Comparison of ENCODE assay signal across 9 cellular contexts in genomic region chr2:197306024-197306690, GRCh38. TPM values are rescaled to one million over a fixed set of nuclear protein-coding genes. Genes with fewer than 3 reads are reported as not detected.
DNase-seq lines count a peak whose midpoint lies in the region; ATAC-seq and TF ChIP-seq lines count a peak whose summit lies in the region.
"Had no signal": no experiment of that assay in that cellular context is flagged by ENCODE, and none has a peak within 500 bp of the region (broad histone marks: within the 10 kb centered on the region; RNA-seq: fewer than 3 reads in every experiment).

No MANE protein-coding gene starts in this region.

- no peaks in the 10 kb centered on the region for H3K27me3 ChIP-seq in heart right ventricle
- H3K27me3 ChIP-seq in mononuclear cell (ENCODE audit: insufficient read depth, low read length): no peaks in the 10 kb centered on the region
- no peaks in the 10 kb centered on the region for H3K27me3 ChIP-seq in upper lobe of left lung

- H3K27me3 Mint-ChIP-seq in activated CD4-positive, alpha-beta memory T cell treated with anti-CD3 and anti-CD28 coated beads, Interleukin-2, amount 10 ng/mL, durations not matched to agents 7 days and 5 days: no peaks in the 10 kb centered on the region

- peak overlapping the region; percentile 90 for H3K4me3 Mint-ChIP-seq in activated CD4-positive, alpha-beta memory T cell treated with anti-CD3 and anti-CD28 coated beads, Interleukin-2, amount 10 ng/mL, durations not matched to agents 7 days and 5 days

- H3K4me1 ChIP-seq in heart right ventricle (peaks cover 0 to 72% (median 16%) of the 10 kb centered on the region in 9 donors), mononuclear cell (ENCODE audit: insufficient read depth, low read length) (peaks cover 69% of the 10 kb centered on the region), upper lobe of left lung (peaks cover 35 to 61% (median 44%) of the 10 kb centered on the region in 4 donors)

- TF ChIP-seq EP300 in upper lobe of left lung (IDR thresholded peaks at IDR 0.05): no peak

- peak overlapping the region; percentile 95 for H3K27ac Mint-ChIP-seq in activated CD4-positive, alpha-beta memory T cell treated with anti-CD3 and anti-CD28 coated beads, Interleukin-2, amount 10 ng/mL, durations not matched to agents 7 days and 5 days

- H3K36me3 Mint-ChIP-seq in activated CD4-positive, alpha-beta memory T cell treated with anti-CD3 and anti-CD28 coated beads, Interleukin-2, amount 10 ng/mL, durations not matched to agents 7 days and 5 days (ENCODE audit: low read depth): peaks cover 65% of the 10 kb centered on the region

- intact Hi-C loops in heart right ventricle (cut with DNase I): loop anchor here in 3 of 10 donors (2.0 to 10.0 kb wide), 4 partner anchors 61 to 194 kb away; no protein-coding TSS in a partner anchor
- intact Hi-C loops in left ventricle myocardium superior (cut with micrococcal nuclease): loop anchor here (5.0 kb wide), 1 partner anchor 114 kb away; no protein-coding TSS in a partner anchor

- POLR2A ChIA-PET in activated CD4-positive, alpha-beta memory T cell treated with anti-CD3 and anti-CD28 coated beads, Interleukin-2, amount 10 ng/mL, durations not matched to agents 7 days and 5 days (lab: Charles Lee): interaction anchor here (0.6 to 11.3 kb wide), 11 partner anchors 9 to 378 kb away, joined by 3 to 280 read pairs (median 50); no protein-coding TSS in a partner anchor

- 81 to 84% methylated on average over 5 of the region's 5 CpGs for WGBS in heart right ventricle, 2 donors
- WGBS in upper lobe of left lung, 2 donors: 67 to 71% methylated on average over 5 of the region's 5 CpGs

- DNase-seq in heart right ventricle: no peak
- DNase-seq in left ventricle myocardium superior: no peak
- no peak for DNase-seq in activated CD4-positive, alpha-beta memory T cell treated with anti-CD3 and anti-CD28 coated beads, Interleukin-2, amount 10 ng/mL, durations not matched to agents 7 days and 5 days
- DNase-seq in upper lobe of left lung: no peak
- no peak for DNase-seq in DMS79 treated with DMSO at 0.1 percent for 48 hours (lab: John Stamatoyannopoulos, UW)
- DNase-seq in SHP77 treated with DMSO at 0.1 percent for 48 hours (lab: John Stamatoyannopoulos, UW): no peak
- DNase-seq: mesenchymal stem cell had no signal

- no peak for ATAC-seq in heart right ventricle
- ATAC-seq in left ventricle myocardium superior: no peak
- ATAC-seq in upper lobe of left lung (ENCODE audit: low FRiP score in 2 of 2): no peak
- ATAC-seq in GM21529 (IDR thresholded peaks at IDR 0.05; ENCODE audit: unreplicated experiment): no peak

- H3K4me1 Mint-ChIP-seq in activated CD4-positive, alpha-beta memory T cell treated with anti-CD3 and anti-CD28 coated beads, Interleukin-2, amount 10 ng/mL, durations not matched to agents 7 days and 5 days: peaks cover 65% of the 10 kb centered on the region

- CTCF ChIA-PET in activated CD4-positive, alpha-beta memory T cell treated with anti-CD3 and anti-CD28 coated beads, Interleukin-2, amount 10 ng/mL, durations not matched to agents 7 days and 5 days (lab: Charles Lee): interaction anchor here (0.7 to 8.4 kb wide), 7 partner anchors 11 to 129 kb away, joined by 3 to 73 read pairs (median 5); partner anchors contain the start of gene SF3B1

- no peaks in the 10 kb centered on the region for H3K9me3 ChIP-seq in heart right ventricle
- no peaks in the 10 kb centered on the region for H3K9me3 ChIP-seq in mononuclear cell (ENCODE audit: low read depth, low read length)
- H3K9me3 ChIP-seq in upper lobe of left lung: no peaks in the 10 kb centered on the region

- no peak for TF ChIP-seq CTCF in heart right ventricle (IDR thresholded peaks at IDR 0.05)
- TF ChIP-seq CTCF in upper lobe of left lung (IDR thresholded peaks at IDR 0.05): no peak

- peak overlapping the region in 7 of 10 donors; percentile 0 to 92 (median 27) for H3K27ac ChIP-seq in heart right ventricle
- H3K27ac ChIP-seq in upper lobe of left lung: peak overlapping the region; percentile 50 to 96 (median 89)

- H3K36me3 ChIP-seq in heart right ventricle: peaks cover 0 to 5% (median 0%) of the 10 kb centered on the region in 9 donors
- no peaks in the 10 kb centered on the region for H3K36me3 ChIP-seq in upper lobe of left lung

- H3K9me3 Mint-ChIP-seq in activated CD4-positive, alpha-beta memory T cell treated with anti-CD3 and anti-CD28 coated beads, Interleukin-2, amount 10 ng/mL, durations not matched to agents 7 days and 5 days: no peaks in the 10 kb centered on the region

- peak overlapping the region in 1 of 10 donors; percentile 76 for H3K4me3 ChIP-seq in heart right ventricle
- H3K4me3 ChIP-seq in mononuclear cell (ENCODE audit: low read length): peak overlapping the region; percentile 5
- H3K4me3 ChIP-seq in upper lobe of left lung: no peak overlapping the region

- no peak for TF ChIP-seq POLR2A in upper lobe of left lung (IDR thresholded peaks at IDR 0.05)

RNA-seq across cellular contexts. Expression of gene ANKRD44, which starts 4.4 kb away (rescaled TPM):
- 10 to 100 TPM in 1 of 10 donors, 1 to 10 TPM in 9; 4.2 to 20.1 (median 7.3) TPM for total RNA-seq in heart right ventricle
- 1 to 10 TPM; 1.1 to 2.3 TPM for polyA plus RNA-seq in heart right ventricle
- 6.9 TPM for total RNA-seq in left ventricle myocardium superior
- 100 to 1,000 TPM; 214 to 246 TPM for total RNA-seq in activated CD4-positive, alpha-beta memory T cell treated with anti-CD3 and anti-CD28 coated beads, Interleukin-2, amount 10 ng/mL, durations not matched to agents 7 days and 5 days
- total RNA-seq in mononuclear cell: 171 TPM
- 10 to 100 TPM; 41.0 to 91.1 (median 61.7) TPM for total RNA-seq in upper lobe of left lung
